20 cellular contexts compared by ENCODE assay signal in genomic region chr2:850429-850828, GRCh38.
"Had no signal": no experiment of that assay in that cellular context is flagged by ENCODE, and none has a peak within 500 bp of the region (broad histone marks: within the 10 kb centered on the region; RNA-seq: fewer than 3 reads in every experiment).

No MANE protein-coding gene starts in this region.

- H3K4me3 ChIP-seq: ovary, prostate gland, spleen, testis had no signal

- H3K27ac ChIP-seq: brain microvascular endothelial cell, foreskin keratinocyte, ovary, prostate gland, spleen, testis had no signal

- H3K27me3 ChIP-seq: brain microvascular endothelial cell, foreskin keratinocyte, ovary, testis had no signal

- H3K4me1 ChIP-seq: foreskin keratinocyte, prostate gland, testis had no signal

- H3K9me3 ChIP-seq: ovary, prostate gland, spleen, testis had no signal

- ATAC-seq: activated CD4-positive, alpha-beta T cell treated with anti-CD3 and anti-CD28 coated beads for 36 hours; foreskin keratinocyte; left colon; natural killer cell treated with Interleukin-12 subunit alpha and Interleukin-12 subunit beta and Interleukin-15 and Interleukin-18, amount 100 ng/mL, for 72 hours; WTC11 had no signal

- DNase-seq: activated CD4-positive, alpha-beta T cell treated with anti-CD3 and anti-CD28 coated beads for 36 hours; activated CD4-positive, alpha-beta T cell treated with anti-CD3 and anti-CD28 coated beads, Interleukin-2, amount 50 U/mL, for 4 hours; activated effector memory CD4-positive, alpha-beta T cell treated with anti-CD3 and anti-CD28 coated beads, Interleukin-2, amount 50 U/mL, for 16 hours; activated naive CD4-positive, alpha-beta T cell treated with anti-CD3 and anti-CD28 coated beads, Interleukin-2, amount 10 ng/mL, durations not matched to agents 7 days and 5 days; anterior cingulate cortex; brain microvascular endothelial cell; central memory CD4-positive, alpha-beta T cell; dermis blood vessel endothelial cell; effector CD8-positive, alpha-beta T cell; erythroblast; foreskin keratinocyte; left colon; ovary; spleen; stimulated activated CD4-positive, alpha-beta T cell treated with anti-CD3 and anti-CD28 coated beads, Interleukin-4, amount 100 ng/mL, for 1 hour; stimulated activated naive CD4-positive, alpha-beta T cell; testis had no signal

- H3K36me3 ChIP-seq: brain microvascular endothelial cell, ovary, prostate gland, spleen had no signal
